In genomic region chr12:608413-608812, GRCh38 we compare ENCODE assay signal across 1 cellular context.
TF ChIP-seq lines count a peak whose summit lies in the region.

No MANE protein-coding gene starts in this region.

TF ChIP-seq in GM23338, 12 proteins besides CTCF, POLR2A, EP300 and RAD21 (continued from another document):
- TF ChIP-seq REST (IDR thresholded peaks at IDR 0.05; ENCODE audit: unreplicated experiment) (no peak), EZH2 (IDR thresholded peaks at IDR 0.05; ENCODE audit: low read depth, unreplicated experiment) (no peak), NANOG (IDR thresholded peaks at IDR 0.05; ENCODE audit: borderline replicate concordance) (no peak), STAT1 (IDR thresholded peaks at IDR 0.05; ENCODE audit: unreplicated experiment) (no peak), JUNB (IDR thresholded peaks at IDR 0.05; ENCODE audit: unreplicated experiment) (no peak), CREB1 (CRISPR knock-in tag; IDR thresholded peaks at IDR 0.05; ENCODE audit: low read depth) (no peak), ZNF114 (CRISPR knock-in tag; IDR thresholded peaks at IDR 0.05) (no peak), ETS1 (IDR thresholded peaks at IDR 0.05) (no peak)
TF ChIP-seq in GM23338: peak in this region for 0.
